Comparison of ENCODE assay signal across 32 cellular contexts in the genomic region with DNA sequence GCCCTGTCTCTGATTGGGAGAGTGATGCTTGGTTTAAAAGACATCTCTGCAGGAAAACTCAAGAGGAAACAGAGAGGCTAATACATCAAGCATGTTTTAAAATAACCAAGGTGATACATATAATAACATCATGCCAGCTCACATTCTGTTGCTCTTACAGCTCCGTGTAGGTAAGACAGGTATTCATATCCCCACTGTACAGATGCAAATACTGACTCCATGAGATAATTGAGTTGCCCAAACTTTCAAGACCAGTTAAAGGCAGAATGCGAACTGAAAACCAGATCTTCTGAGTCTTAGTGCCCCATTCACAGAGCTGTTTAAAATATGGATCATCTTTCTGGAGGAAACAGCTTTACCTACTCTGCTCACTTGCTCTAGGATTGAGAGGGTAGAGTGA.
"Had no signal": no experiment of that assay in that cellular context is flagged by ENCODE, and none has a peak within 500 bp of the region (broad histone marks: within the 10 kb centered on the region; RNA-seq: fewer than 3 reads in every experiment).

No MANE protein-coding gene starts in this region.

- H3K36me3 ChIP-seq: esophagus squamous epithelium, gastroesophageal sphincter, WERI-Rb-1 had no signal

- FAIRE-seq: colon, endometrium, endothelial cell of umbilical vein had no signal

- H3K4me3 Mint-ChIP-seq: activated B cell treated with CpG ODN at 0.5 μM for 24 hours; activated CD4-positive, alpha-beta memory T cell treated with anti-CD3 and anti-CD28 coated beads, Interleukin-2, amount 10 ng/mL, durations not matched to agents 7 days and 5 days; activated CD4-positive, alpha-beta T cell treated with anti-CD3 and anti-CD28 coated beads, Interleukin-2, amount 10 ng/mL, durations not matched to agents 7 days and 5 days; activated naive CD8-positive, alpha-beta T cell; activated T-cell treated with anti-CD3 and anti-CD28 coated beads, Interleukin-2, amount 50 U/mL, for 24 hours; activated T-cell treated with anti-CD3 and anti-CD28 coated beads, Interleukin-2, amount 50 U/mL, for 72 hours; T-helper 17 cell; T-helper 2 cell treated with Interferon-gamma antibody and Interleukin-4, amounts not matched to agents 5 μg/mL and 100 μg/mL, for 36 hours had no signal

- H3K27me3 ChIP-seq: body of pancreas, esophagus squamous epithelium, gastroesophageal sphincter had no signal

- DNase-seq: activated B cell treated with CpG ODN at 0.5 μM for 24 hours; activated CD4-positive, alpha-beta memory T cell treated with anti-CD3 and anti-CD28 coated beads, Interleukin-2, amount 10 ng/mL, durations not matched to agents 7 days and 5 days; activated CD4-positive, alpha-beta T cell treated with anti-CD3 and anti-CD28 coated beads, Interleukin-2, amount 10 ng/mL, durations not matched to agents 7 days and 5 days; activated CD4-positive, alpha-beta T cell treated with anti-CD3 and anti-CD28 coated beads, Interleukin-2, amount 50 U/mL, for 4 hours; activated CD8-positive, alpha-beta memory T cell treated with anti-CD3 and anti-CD28 coated beads, Interleukin-2, amount 50 U/mL, for 48 hours; activated effector memory CD4-positive, alpha-beta T cell treated with Interleukin-2 at 50 U/mL for 16 hours; activated gamma-delta T cell treated with Interleukin-2 at 50 U/mL for 16 hours; activated naive CD4-positive, alpha-beta T cell treated with anti-CD3 and anti-CD28 coated beads, Interleukin-2, amount 50 U/mL, for 16 hours; activated naive CD4-positive, alpha-beta T cell treated with Interleukin-2 at 50 U/mL for 16 hours; activated T-cell treated with anti-CD3 and anti-CD28 coated beads for 4 hours; activated T-cell treated with anti-CD3 and anti-CD28 coated beads, Interleukin-2, amount 50 U/mL, for 24 hours; activated T-cell treated with anti-CD3 and anti-CD28 coated beads, Interleukin-2, amount 50 U/mL, for 72 hours; amniotic stem cell; aorta; body of pancreas; cortex of kidney; dermis blood vessel endothelial cell; effector CD8-positive, alpha-beta T cell; esophagus squamous epithelium; foreskin melanocyte; T-helper 1 cell; T-helper 17 cell; T1000; WERI-Rb-1 had no signal

- H3K27ac Mint-ChIP-seq: activated B cell treated with CpG ODN at 0.5 μM for 24 hours; activated CD4-positive, alpha-beta memory T cell treated with anti-CD3 and anti-CD28 coated beads, Interleukin-2, amount 10 ng/mL, durations not matched to agents 7 days and 5 days; activated CD4-positive, alpha-beta T cell treated with anti-CD3 and anti-CD28 coated beads, Interleukin-2, amount 10 ng/mL, durations not matched to agents 7 days and 5 days; activated naive CD8-positive, alpha-beta T cell; activated T-cell treated with anti-CD3 and anti-CD28 coated beads, Interleukin-2, amount 50 U/mL, for 24 hours; activated T-cell treated with anti-CD3 and anti-CD28 coated beads, Interleukin-2, amount 50 U/mL, for 72 hours; T-helper 17 cell; T-helper 2 cell treated with Interferon-gamma antibody and Interleukin-4, amounts not matched to agents 5 μg/mL and 100 μg/mL, for 36 hours had no signal

- H3K4me3 ChIP-seq: body of pancreas, esophagus squamous epithelium, gastroesophageal sphincter had no signal

- H3K27ac ChIP-seq: body of pancreas, epithelial cell of prostate, esophagus squamous epithelium, gastroesophageal sphincter, WERI-Rb-1 had no signal

- H3K9me3 Mint-ChIP-seq: activated B cell treated with CpG ODN at 0.5 μM for 24 hours; activated CD4-positive, alpha-beta T cell treated with anti-CD3 and anti-CD28 coated beads, Interleukin-2, amount 10 ng/mL, durations not matched to agents 7 days and 5 days; activated T-cell treated with anti-CD3 and anti-CD28 coated beads, Interleukin-2, amount 50 U/mL, for 72 hours had no signal

- H3K4me1 ChIP-seq: body of pancreas had no signal

- H3K9me3 ChIP-seq: body of pancreas, esophagus squamous epithelium, gastroesophageal sphincter had no signal

- H3K36me3 Mint-ChIP-seq: activated naive CD8-positive, alpha-beta T cell had no signal

- H3K27me3 Mint-ChIP-seq: activated B cell treated with CpG ODN at 0.5 μM for 24 hours; activated naive CD8-positive, alpha-beta T cell; activated T-cell treated with anti-CD3 and anti-CD28 coated beads, Interleukin-2, amount 50 U/mL, for 24 hours; T-helper 17 cell had no signal

- ATAC-seq: activated CD4-positive, CD25-positive, alpha-beta regulatory T cell treated with anti-CD3 and anti-CD28 coated beads, Interleukin-2, amount 50 U/mL, for 24 hours; activated T-cell treated with anti-CD3 and anti-CD28 coated beads, Interleukin-2, amount 50 U/mL, for 72 hours; body of pancreas; gastroesophageal sphincter; T-helper 17 cell had no signal
